In genomic region chr15:79898369-79898768, GRCh38 we compare ENCODE assay signal across 11 cellular contexts. TPM values are rescaled to one million over a fixed set of nuclear protein-coding genes. Genes with fewer than 3 reads are reported as not detected.
A peak's percentile ranks its signal among the peaks of the same experiment; 100 is the strongest.
DNase-seq lines count a peak whose midpoint lies in the region; ATAC-seq and TF ChIP-seq lines count a peak whose summit lies in the region.
"Had no signal": no experiment of that assay in that cellular context is flagged by ENCODE, and none has a peak within 500 bp of the region (broad histone marks: within the 10 kb centered on the region; RNA-seq: fewer than 3 reads in every experiment).

No MANE protein-coding gene starts in this region.

- POLR2A ChIA-PET in CD8-positive, alpha-beta T cell (lab: Charles Lee), result interaction anchor here (0.9 to 5.2 kb wide), 6 partner anchors 15 to 1025 kb away, joined by 3 to 78 read pairs (median 4); partner anchors contain the start of genes BCL2A1, MORF4L1 and ZFAND6
- POLR2A ChIA-PET in activated CD8-positive, alpha-beta T cell treated with anti-CD3 and anti-CD28 coated beads, Interleukin-2, amount 10 ng/mL, durations not matched to agents 7 days and 5 days (lab: Charles Lee), result interaction anchor here (0.8 to 6.6 kb wide), 7 partner anchors 12 to 71 kb away, joined by 3 to 114 read pairs (median 5); partner anchors contain the start of gene BCL2A1

- H3K4me1 ChIP-seq in CD8-positive, alpha-beta T cell (ENCODE audit: insufficient read depth, low read length), result peaks cover 28% of the 10 kb centered on the region
- H3K4me1 ChIP-seq in heart left ventricle, result peaks cover 0 to 30% (median 7%) of the 10 kb centered on the region in 12 donors

- H3K27ac Mint-ChIP-seq in CD8-positive, alpha-beta T cell, result peak overlapping the region; percentile 52
- peak overlapping the region; percentile 86 for H3K27ac Mint-ChIP-seq in activated CD8-positive, alpha-beta T cell treated with anti-CD3 and anti-CD28 coated beads, Interleukin-2, amount 10 ng/mL, durations not matched to agents 7 days and 5 days
- peak overlapping the region; percentile 97 for H3K27ac Mint-ChIP-seq in memory B cell

- intact Hi-C loops in CD8-positive, alpha-beta T cell (cut with DNase I, micrococcal nuclease), result loop anchor here in 1 of 2 experiments (10.0 kb wide), 1 partner anchor 1106 kb away; the partner anchor contains the start of gene TLNRD1
- intact Hi-C loops in heart left ventricle (cut with DNase I), result loop anchor here in 7 of 10 donors (5.0 to 10.0 kb wide), 4 partner anchors 94 to 276 kb away; partner anchors contain the start of genes FAH (in 1 of the 7) and ZFAND6 (in 1 of the 7)

- no peaks in the 10 kb centered on the region for H3K9me3 ChIP-seq in CD8-positive, alpha-beta T cell (ENCODE audit: low read length)
- no peaks in the 10 kb centered on the region for H3K9me3 ChIP-seq in heart left ventricle

- H3K36me3 Mint-ChIP-seq in CD8-positive, alpha-beta T cell, result peaks cover 10% of the 10 kb centered on the region
- H3K36me3 Mint-ChIP-seq in activated CD8-positive, alpha-beta T cell treated with anti-CD3 and anti-CD28 coated beads, Interleukin-2, amount 10 ng/mL, durations not matched to agents 7 days and 5 days (ENCODE audit: low read depth), result peaks cover 42% of the 10 kb centered on the region
- peaks cover 10% of the 10 kb centered on the region for H3K36me3 Mint-ChIP-seq in memory B cell

- H3K4me1 Mint-ChIP-seq in CD8-positive, alpha-beta T cell (ENCODE audit: low read depth), result peaks cover 34% of the 10 kb centered on the region
- H3K4me1 Mint-ChIP-seq in activated CD8-positive, alpha-beta T cell treated with anti-CD3 and anti-CD28 coated beads, Interleukin-2, amount 10 ng/mL, durations not matched to agents 7 days and 5 days (ENCODE audit: low read depth), result peaks cover 63% of the 10 kb centered on the region
- peaks cover 31% of the 10 kb centered on the region for H3K4me1 Mint-ChIP-seq in memory B cell

- CTCF ChIA-PET in CD8-positive, alpha-beta T cell (lab: Charles Lee), result interaction anchor here (1.2 to 4.0 kb wide), 4 partner anchors 15 to 94 kb away, joined by 3 to 22 read pairs (median 4); no protein-coding TSS in a partner anchor
- CTCF ChIA-PET in activated CD8-positive, alpha-beta T cell treated with anti-CD3 and anti-CD28 coated beads, Interleukin-2, amount 10 ng/mL, durations not matched to agents 7 days and 5 days (lab: Charles Lee), result interaction anchor here (1.0 to 4.9 kb wide), 7 partner anchors 12 to 96 kb away, joined by 3 to 25 read pairs (median 4); no protein-coding TSS in a partner anchor

- no peaks in the 10 kb centered on the region for H3K9me3 Mint-ChIP-seq in CD8-positive, alpha-beta T cell
- H3K9me3 Mint-ChIP-seq in activated CD8-positive, alpha-beta T cell treated with anti-CD3 and anti-CD28 coated beads, Interleukin-2, amount 10 ng/mL, durations not matched to agents 7 days and 5 days (ENCODE audit: insufficient read depth), result no peaks in the 10 kb centered on the region
- no peaks in the 10 kb centered on the region for H3K9me3 Mint-ChIP-seq in memory B cell

- H3K4me3 ChIP-seq in CD8-positive, alpha-beta T cell (ENCODE audit: low read depth, low read length), result no peak overlapping the region
- no peak overlapping the region for H3K4me3 ChIP-seq in heart left ventricle

- no peak for ATAC-seq in CD8-positive, alpha-beta T cell
- ATAC-seq in activated CD8-positive, alpha-beta T cell treated with anti-CD3 and anti-CD28 coated beads, Interleukin-2, amount 10 ng/mL, durations not matched to agents 7 days and 5 days, result no peak
- ATAC-seq in memory B cell (ENCODE audit: low read depth) (no peak), HG03571 (IDR thresholded peaks at IDR 0.05; ENCODE audit: unreplicated experiment) (no peak), GM19463 (IDR thresholded peaks at IDR 0.05; ENCODE audit: unreplicated experiment) (no peak), heart left ventricle (no peak)

- H3K27ac ChIP-seq in 22Rv1 (peak overlapping the region; percentile 84; the same call in 1 of the 2 replicates), heart left ventricle (peak overlapping the region in 1 of 12 donors; percentile 98)
- H3K27ac ChIP-seq in CD8-positive, alpha-beta T cell (ENCODE audit: low read depth, low read length), result no peak overlapping the region

- H3K27me3 Mint-ChIP-seq in CD8-positive, alpha-beta T cell (ENCODE audit: low read depth), result no peaks in the 10 kb centered on the region
- no peaks in the 10 kb centered on the region for H3K27me3 Mint-ChIP-seq in activated CD8-positive, alpha-beta T cell treated with anti-CD3 and anti-CD28 coated beads, Interleukin-2, amount 10 ng/mL, durations not matched to agents 7 days and 5 days (ENCODE audit: low read depth)
- H3K27me3 Mint-ChIP-seq in memory B cell, result no peaks in the 10 kb centered on the region

- no peak for TF ChIP-seq POLR2A in heart left ventricle (IDR thresholded peaks at IDR 0.05)

- no peak overlapping the region for H3K4me3 Mint-ChIP-seq in CD8-positive, alpha-beta T cell
- peak overlapping the region; percentile 82 for H3K4me3 Mint-ChIP-seq in activated CD8-positive, alpha-beta T cell treated with anti-CD3 and anti-CD28 coated beads, Interleukin-2, amount 10 ng/mL, durations not matched to agents 7 days and 5 days
- H3K4me3 Mint-ChIP-seq in memory B cell, result no peak overlapping the region

- 87 to 93% (median 89%) methylated on average over 4 of the region's 4 CpGs for WGBS in heart left ventricle, 4 donors

- DNase-seq in CD8-positive, alpha-beta T cell, result no peak
- DNase-seq in activated CD8-positive, alpha-beta T cell treated with anti-CD3 and anti-CD28 coated beads, Interleukin-2, amount 10 ng/mL, durations not matched to agents 7 days and 5 days, result no peak
- DNase-seq in memory B cell (ENCODE audit: low spot score in 2 of 2) (no peak), heart left ventricle (no peak)
- DNase-seq in effector CD4-positive, alpha-beta T cell, result no peak
- DNase-seq: activated CD8-positive, alpha-beta memory T cell treated with anti-CD3 and anti-CD28 coated beads, Interleukin-2, amount 50 U/mL, for 4 hours; COR-L47; NCI-H146 had no signal

- H3K27me3 ChIP-seq in CD8-positive, alpha-beta T cell (ENCODE audit: insufficient read depth, low read length), result no peaks in the 10 kb centered on the region
- H3K27me3 ChIP-seq in heart left ventricle, result no peaks in the 10 kb centered on the region

- TF ChIP-seq CTCF in 22Rv1 (IDR thresholded peaks at IDR 0.05), result no peak
- no peak for TF ChIP-seq CTCF in CD8-positive, alpha-beta T cell (IDR thresholded peaks at IDR 0.05)
- no peak for TF ChIP-seq CTCF in heart left ventricle (IDR thresholded peaks at IDR 0.05)

- H3K36me3 ChIP-seq in CD8-positive, alpha-beta T cell (ENCODE audit: insufficient read depth, low read length), result no peaks in the 10 kb centered on the region
- no peaks in the 10 kb centered on the region for H3K36me3 ChIP-seq in heart left ventricle

RNA-seq across cellular contexts. Expression of gene MTHFS, which starts 1.6 kb away (rescaled TPM):
- 1 to 10 TPM; 5.1 to 7.8 TPM for total RNA-seq in CD8-positive, alpha-beta T cell
- total RNA-seq in activated CD8-positive, alpha-beta T cell treated with anti-CD3 and anti-CD28 coated beads, Interleukin-2, amount 10 ng/mL, durations not matched to agents 7 days and 5 days, result 10 to 100 TPM; 37.0 to 41.3 TPM
- total RNA-seq in heart left ventricle, result 10 to 100 TPM in 6 of 9 donors, 1 to 10 TPM in 3; 5.7 to 24.1 (median 13.2) TPM
- 10 to 100 TPM; 35.7 to 45.5 TPM for polyA plus RNA-seq in heart left ventricle
